Comparison of ENCODE assay signal across 24 cellular contexts in genomic region chr1:183885142-183885735, GRCh38.
A peak's percentile ranks its signal among the peaks of the same experiment; 100 is the strongest.
DNase-seq lines count a peak whose midpoint lies in the region; TF ChIP-seq lines count a peak whose summit lies in the region.
"Had no signal": no experiment of that assay in that cellular context is flagged by ENCODE, and none has a peak within 500 bp of the region (broad histone marks: within the 10 kb centered on the region; RNA-seq: fewer than 3 reads in every experiment).

No MANE protein-coding gene starts in this region.

- H3K14ac ChIP-seq in H9 (ENCODE audit: insufficient read depth, low read length) = no peak overlapping the region

- no peak overlapping the region for H3K23ac ChIP-seq in H9 (ENCODE audit: insufficient read length, low read depth, low read length)

- H2AK5ac ChIP-seq in H9 (ENCODE audit: insufficient read length, low read length) = no peak overlapping the region

- no peaks in the 10 kb centered on the region for H3K23me2 ChIP-seq in H9 (ENCODE audit: insufficient read length, low read depth, low read length, poor library complexity, severe bottlenecking)

- peaks cover 9 to 19% of the 10 kb centered on the region in 2 experiments for H3K4me1 Mint-ChIP-seq in H9
- peaks cover 25% of the 10 kb centered on the region for H3K4me1 Mint-ChIP-seq in activated naive CD8-positive, alpha-beta T cell treated with anti-CD3 and anti-CD28 coated beads for 36 hours

- H2AFZ ChIP-seq in H9 (ENCODE audit: low read length) = no peak overlapping the region

- H3K36me3 ChIP-seq in BLaER1 = peaks cover 80% of the 10 kb centered on the region
- H3K36me3 ChIP-seq: colonic mucosa, neutrophil, prostate gland had no signal

- H4K8ac ChIP-seq in H9 (replicated peaks; ENCODE audit: insufficient read length, low read depth, low read length) = no peak overlapping the region

- H3K27ac Mint-ChIP-seq in H9 = peak overlapping the region in 1 of 3 experiments; percentile 23; a peak in 1 of 7 replicates
- H3K27ac Mint-ChIP-seq in activated naive CD8-positive, alpha-beta T cell treated with anti-CD3 and anti-CD28 coated beads for 36 hours = no peak overlapping the region
- H3K27ac Mint-ChIP-seq: activated CD8-positive, alpha-beta T cell treated with anti-CD3 and anti-CD28 coated beads, Interleukin-2, amount 10 ng/mL, durations not matched to agents 7 days and 5 days; activated naive CD8-positive, alpha-beta T cell treated with anti-CD3 and anti-CD28 coated beads, Interleukin-2, amount 50 U/mL, for 24 hours; B cell; type B pancreatic cell had no signal

- H2BK15ac ChIP-seq in H9 (ENCODE audit: low read depth, low read length) = no peak overlapping the region

- H3K4me3 Mint-ChIP-seq in H9 = no peak overlapping the region
- H3K4me3 Mint-ChIP-seq in activated naive CD8-positive, alpha-beta T cell treated with anti-CD3 and anti-CD28 coated beads for 36 hours = no peak overlapping the region
- H3K4me3 Mint-ChIP-seq: activated CD8-positive, alpha-beta T cell treated with anti-CD3 and anti-CD28 coated beads, Interleukin-2, amount 10 ng/mL, durations not matched to agents 7 days and 5 days; activated naive CD8-positive, alpha-beta T cell treated with anti-CD3 and anti-CD28 coated beads, Interleukin-2, amount 50 U/mL, for 24 hours; B cell; type B pancreatic cell had no signal

- DNase-seq in H9 (no peak), amniotic epithelial cell (ENCODE audit: low read depth) (peak; percentile 73), iris pigment epithelial cell (ENCODE audit: low read depth) (peak; percentile 69), NAMALWA (ENCODE audit: low spot score) (no peak), NOMO-1 treated with dmso at 0.1 percent for 144 hours (lab: John Stamatoyannopoulos, UW; ENCODE audit: unreplicated experiment) (no peak)
- no peak for DNase-seq in activated naive CD8-positive, alpha-beta T cell treated with anti-CD3 and anti-CD28 coated beads for 36 hours
- no peak for DNase-seq in stimulated activated CD4-positive, alpha-beta T cell treated with anti-CD3 and anti-CD28 coated beads, Interleukin-4, amount 100 ng/mL, for 24 hours
- DNase-seq: activated CD4-positive, alpha-beta T cell treated with anti-CD3 and anti-CD28 coated beads for 1 hour; activated CD8-positive, alpha-beta T cell treated with anti-CD3 and anti-CD28 coated beads, Interleukin-2, amount 10 ng/mL, durations not matched to agents 7 days and 5 days; activated effector memory CD4-positive, alpha-beta T cell treated with anti-CD3 and anti-CD28 coated beads, Interleukin-2, amount 50 U/mL, for 16 hours; activated naive CD8-positive, alpha-beta T cell treated with anti-CD3 and anti-CD28 coated beads, Interleukin-2, amount 50 U/mL, for 24 hours; colonic mucosa; mammary epithelial cell; NCI-H187; NCI-H69; RPMI8226; stimulated activated CD4-positive, alpha-beta T cell treated with anti-CD3 and anti-CD28 coated beads, Interleukin-1b, Interleukin-23, amount 100 ng/mL, for 48 hours; T-helper 1 cell had no signal

- H3K9me3 Mint-ChIP-seq in H9 = no peaks in the 10 kb centered on the region
- no peaks in the 10 kb centered on the region for H3K9me3 Mint-ChIP-seq in activated naive CD8-positive, alpha-beta T cell treated with anti-CD3 and anti-CD28 coated beads for 36 hours
- H3K9me3 Mint-ChIP-seq: activated naive CD8-positive, alpha-beta T cell treated with anti-CD3 and anti-CD28 coated beads, Interleukin-2, amount 50 U/mL, for 24 hours had no signal

- H3K4ac ChIP-seq in H9 (ENCODE audit: low read depth, low read length) = no peak overlapping the region

- H3K27ac ChIP-seq in BLaER1 = 0 out of 2 replicates have a peak overlapping the region, but pooled peaks have one; percentile 60
- no peak overlapping the region for H3K27ac ChIP-seq in H9 (ENCODE audit: insufficient read length, low read depth, low read length)
- H3K27ac ChIP-seq: colonic mucosa, neutrophil, prostate gland had no signal

- no peak overlapping the region for H3K56ac ChIP-seq in H9 (ENCODE audit: insufficient read length, low read depth, low read length)

- H3T11ph ChIP-seq in H9 (ENCODE audit: low read length) = no peak overlapping the region

- peaks cover 27% of the 10 kb centered on the region; the same call in 1 of the 2 replicates for H3K9me3 ChIP-seq in BLaER1
- no peaks in the 10 kb centered on the region for H3K9me3 ChIP-seq in H9 (ENCODE audit: control insufficient read depth, low read depth, low read length)
- H3K9me3 ChIP-seq: colonic mucosa, neutrophil, prostate gland had no signal

- no CpG with 5 or more reads among the region's 1 CpG for WGBS in H9 (ENCODE audit: extremely low coverage, insufficient read length, low lambda C conversion rate)

- no peaks in the 10 kb centered on the region; a peak in 1 of 7 replicates for H3K36me3 Mint-ChIP-seq in H9 (ENCODE audit: insufficient read depth in 1 of 3, low read depth in 3 of 3)
- no peaks in the 10 kb centered on the region for H3K36me3 Mint-ChIP-seq in activated naive CD8-positive, alpha-beta T cell treated with anti-CD3 and anti-CD28 coated beads for 36 hours

- no peak overlapping the region for H2BK20ac ChIP-seq in H9 (ENCODE audit: low read depth, low read length, poor library complexity, severe bottlenecking)

- no peak overlapping the region for H2BK5ac ChIP-seq in H9 (ENCODE audit: insufficient read length, low read length)

- H4K20me1 ChIP-seq in BLaER1 (no peaks in the 10 kb centered on the region), H9 (ENCODE audit: control insufficient read depth, insufficient read depth, insufficient read length) (no peaks in the 10 kb centered on the region)

- H3K4me1 ChIP-seq in BLaER1 (peaks cover 79% of the 10 kb centered on the region), H9 (ENCODE audit: insufficient read depth, low read length) (peaks cover 5% of the 10 kb centered on the region; the same call in 1 of the 2 replicates)
- H3K4me1 ChIP-seq: colonic mucosa had no signal

- no peaks in the 10 kb centered on the region for H3K27me3 Mint-ChIP-seq in H9 (ENCODE audit: low read depth)
- no peaks in the 10 kb centered on the region for H3K27me3 Mint-ChIP-seq in activated naive CD8-positive, alpha-beta T cell treated with anti-CD3 and anti-CD28 coated beads for 36 hours
- H3K27me3 Mint-ChIP-seq: activated naive CD8-positive, alpha-beta T cell treated with anti-CD3 and anti-CD28 coated beads, Interleukin-2, amount 50 U/mL, for 24 hours; type B pancreatic cell had no signal

- H3K4me3 ChIP-seq in BLaER1 = no peak overlapping the region
- H3K4me3 ChIP-seq: colonic mucosa, prostate gland, skin epidermis had no signal

- no peak overlapping the region for H4K91ac ChIP-seq in H9 (ENCODE audit: insufficient read length, low read depth, low read length)

- H2BK120ac ChIP-seq in H9 (ENCODE audit: low read depth, low read length, poor library complexity, severe bottlenecking) = no peak overlapping the region

- H3K4me2 ChIP-seq in BLaER1 = peak overlapping the region; percentile 11
- no peak overlapping the region for H3K4me2 ChIP-seq in H9 (ENCODE audit: insufficient read depth, insufficient read length, low read length)

- H3K9ac ChIP-seq in BLaER1 = no peak overlapping the region
- no peak overlapping the region for H3K9ac ChIP-seq in H9 (ENCODE audit: extremely low read depth, insufficient read length, low read length)

- no peak overlapping the region for H2BK12ac ChIP-seq in H9 (ENCODE audit: insufficient read length, low read depth, low read length)

- no peaks in the 10 kb centered on the region for H3K27me3 ChIP-seq in BLaER1
- H3K27me3 ChIP-seq in H9 (ENCODE audit: insufficient read depth, low read length) = no peaks in the 10 kb centered on the region
- H3K27me3 ChIP-seq: colonic mucosa, neutrophil had no signal

- TF ChIP-seq CTCF in H9 (conservative IDR thresholded peaks at IDR 0.05) = peak; percentile 44

- H4K5ac ChIP-seq in H9 (ENCODE audit: insufficient read length, low read depth, low read length) = no peak overlapping the region

- no peak overlapping the region for H3K18ac ChIP-seq in H9 (ENCODE audit: insufficient read length, low read depth, low read length)

- H3K79me1 ChIP-seq in H9 (ENCODE audit: insufficient read depth, low read depth, low read length, poor library complexity, severe bottlenecking) = no peaks in the 10 kb centered on the region

- no peaks in the 10 kb centered on the region for H3K79me2 ChIP-seq in H9 (ENCODE audit: insufficient read depth, low read length)

Comparison
In these comparisons a context has a peak if more than half of its experiments do, and no peak if none do; other contexts are left out.
1. DNase-seq: peak in amniotic epithelial cell (single experiment) and iris pigment epithelial cell (single experiment); none in H9 (single experiment), NAMALWA (single experiment), activated naive CD8-positive, alpha-beta T cell treated with anti-CD3 and anti-CD28 coated beads for 36 hours (single experiment), stimulated activated CD4-positive, alpha-beta T cell treated with anti-CD3 and anti-CD28 coated beads, Interleukin-4, amount 100 ng/mL, for 24 hours (single experiment) and NOMO-1 treated with dmso at 0.1 percent for 144 hours (single experiment).